In the genomic region with DNA sequence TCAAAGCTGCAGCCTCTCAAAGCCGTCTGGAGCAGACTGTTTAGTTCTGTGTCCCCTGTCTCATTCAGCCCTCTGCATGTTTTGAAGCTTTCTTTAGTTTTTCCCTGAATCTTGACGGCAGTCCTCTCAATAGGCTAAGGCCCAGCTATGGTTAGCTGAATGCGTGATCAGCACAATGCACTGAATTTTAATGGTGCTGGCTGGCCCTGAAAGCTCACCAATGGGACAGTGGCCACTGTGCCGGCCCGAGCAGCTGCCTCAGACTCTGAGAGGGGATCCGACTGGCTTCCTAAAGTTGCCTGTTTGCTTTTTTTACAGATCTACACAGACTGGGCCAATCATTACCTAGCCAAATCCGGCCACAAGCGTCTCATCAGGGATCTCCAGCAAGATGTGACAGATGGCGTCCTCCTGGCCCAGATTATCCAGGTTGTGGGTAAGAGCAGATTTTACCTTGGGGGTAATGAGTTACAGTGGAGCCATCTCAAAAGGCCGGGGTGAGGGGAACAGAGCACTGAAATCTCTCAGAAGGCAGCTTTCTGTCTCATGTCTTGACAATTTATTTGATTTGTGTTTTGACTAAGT, we compare ENCODE assay signal across 29 cellular contexts.
DNase-seq lines count a peak whose midpoint lies in the region; TF ChIP-seq lines count a peak whose summit lies in the region.
"Had no signal": no experiment of that assay in that cellular context is flagged by ENCODE, and none has a peak within 500 bp of the region (broad histone marks: within the 10 kb centered on the region; RNA-seq: fewer than 3 reads in every experiment).

No MANE protein-coding gene starts in this region.

- H3K4ac ChIP-seq in neuronal stem cell (ENCODE audit: low read length) = no peak overlapping the region

- peak overlapping the region; percentile 68 for H2AFZ ChIP-seq in neuronal stem cell (ENCODE audit: low read length)
- H2AFZ ChIP-seq: hepatocyte had no signal

- peak; percentile 49 for DNase-seq in DMS 273 (lab: John Stamatoyannopoulos, UW; ENCODE audit: unreplicated experiment)
- peak; percentile 81 for DNase-seq in WERI-Rb-1
- DNase-seq in endodermal cell = no peak
- DNase-seq in neuronal stem cell (ENCODE audit: low spot score) = no peak
- no peak for DNase-seq in tibial nerve (ENCODE audit: low spot score in 2 of 2)
- no peak for DNase-seq in mesenteric fat pad (ENCODE audit: low spot score)
- no peak for DNase-seq in A172 (ENCODE audit: low spot score)
- DNase-seq in activated T-cell treated with anti-CD3 and anti-CD28 coated beads for 4 hours = no peak
- DNase-seq: activated CD4-positive, alpha-beta T cell treated with anti-CD3 and anti-CD28 coated beads for 4 hours; activated CD8-positive, alpha-beta memory T cell treated with anti-CD3 and anti-CD28 coated beads for 24 hours; activated gamma-delta T cell treated with Interleukin-2 at 50 U/mL for 16 hours; activated naive CD8-positive, alpha-beta T cell treated with anti-CD3 and anti-CD28 coated beads, Interleukin-2, amount 50 U/mL, for 24 hours; activated T-cell treated with anti-CD3 and anti-CD28 coated beads, Interleukin-2, amount 50 U/mL, for 24 hours; AML-193; CD8-positive, alpha-beta T cell; effector memory CD4-positive, alpha-beta T cell; foreskin fibroblast; GF-D8; immature natural killer cell; KG1; mesenchymal stem cell; MG63; NCI-H2029; stimulated activated CD4-positive, alpha-beta T cell treated with anti-CD3 and anti-CD28 coated beads, Interleukin-2, amount 100 ng/mL, for 24 hours; trophoblast cell had no signal

- H2BK5ac ChIP-seq in neuronal stem cell (ENCODE audit: low read length) = no peak overlapping the region

- no peak overlapping the region for H3K4me3 ChIP-seq in WERI-Rb-1 (ENCODE audit: low read depth, low read length)
- H3K4me3 ChIP-seq in endodermal cell (ENCODE audit: low read length) = no peak overlapping the region
- H3K4me3 ChIP-seq in neuronal stem cell (ENCODE audit: low read length in 2 of 2) = no peak overlapping the region
- no peak overlapping the region for H3K4me3 ChIP-seq in tibial nerve
- H3K4me3 ChIP-seq: A549, hepatocyte, MG63, SK-N-MC, smooth muscle cell had no signal

- no peak overlapping the region for H3K14ac ChIP-seq in neuronal stem cell (ENCODE audit: low read length)

- no peak overlapping the region for H2BK12ac ChIP-seq in neuronal stem cell (ENCODE audit: low read length)

- no peak overlapping the region for H3K4me3 Mint-ChIP-seq in endodermal cell
- H3K4me3 Mint-ChIP-seq: activated naive CD8-positive, alpha-beta T cell treated with anti-CD3 and anti-CD28 coated beads, Interleukin-2, amount 50 U/mL, for 24 hours; activated T-cell treated with anti-CD3 and anti-CD28 coated beads, Interleukin-2, amount 50 U/mL, for 24 hours; CD8-positive, alpha-beta T cell; immature natural killer cell had no signal

- H3K4me1 ChIP-seq in endodermal cell (ENCODE audit: control insufficient read depth, insufficient read depth, low read length) (no peaks in the 10 kb centered on the region), neuronal stem cell (ENCODE audit: control insufficient read depth in 2 of 2, insufficient read depth in 1 of 2, low read depth in 1 of 2, low read length in 2 of 2) (peaks cover 14 to 29% of the 10 kb centered on the region in 2 donors), tibial nerve (peaks cover 0 to 9% (median 4%) of the 10 kb centered on the region in 4 donors)

- H3K27me3 Mint-ChIP-seq in endodermal cell (ENCODE audit: insufficient read depth) = no peaks in the 10 kb centered on the region
- H3K27me3 Mint-ChIP-seq: activated naive CD8-positive, alpha-beta T cell treated with anti-CD3 and anti-CD28 coated beads, Interleukin-2, amount 50 U/mL, for 24 hours; activated T-cell treated with anti-CD3 and anti-CD28 coated beads, Interleukin-2, amount 50 U/mL, for 24 hours had no signal

- peaks cover 5% of the 10 kb centered on the region for H3K9me3 Mint-ChIP-seq in endodermal cell
- H3K9me3 Mint-ChIP-seq: activated naive CD8-positive, alpha-beta T cell treated with anti-CD3 and anti-CD28 coated beads, Interleukin-2, amount 50 U/mL, for 24 hours; activated T-cell treated with anti-CD3 and anti-CD28 coated beads, Interleukin-2, amount 50 U/mL, for 24 hours had no signal

- H4K8ac ChIP-seq in neuronal stem cell (ENCODE audit: low read depth, low read length) = no peak overlapping the region

- no peak overlapping the region for H3K23ac ChIP-seq in neuronal stem cell (ENCODE audit: low read depth, low read length, poor library complexity)

- H3K27me3 ChIP-seq in WERI-Rb-1 (ENCODE audit: insufficient read depth, low read depth, severe bottlenecking) (no peaks in the 10 kb centered on the region), endodermal cell (ENCODE audit: control insufficient read depth, insufficient read depth, low read length, poor library complexity, severe bottlenecking) (no peaks in the 10 kb centered on the region), neuronal stem cell (ENCODE audit: control insufficient read depth in 3 of 3, insufficient read depth in 3 of 3, low read depth in 1 of 3, low read length in 3 of 3) (no peaks in the 10 kb centered on the region), tibial nerve (no peaks in the 10 kb centered on the region)
- H3K27me3 ChIP-seq: hepatocyte, MG63 had no signal

- TF ChIP-seq POLR2A in tibial nerve (IDR thresholded peaks at IDR 0.05) = no peak

- H3K36me3 ChIP-seq in WERI-Rb-1 = no peaks in the 10 kb centered on the region
- no peaks in the 10 kb centered on the region for H3K36me3 ChIP-seq in endodermal cell (ENCODE audit: control insufficient read depth, insufficient read depth, low read length)
- H3K36me3 ChIP-seq in neuronal stem cell (replicated peaks in 1 of 2; ENCODE audit: control insufficient read depth in 2 of 2, insufficient read depth in 2 of 2, low read length in 2 of 2) = peaks cover 3 to 25% of the 10 kb centered on the region in 2 donors
- peaks cover 0 to 33% (median 0%) of the 10 kb centered on the region in 3 donors for H3K36me3 ChIP-seq in tibial nerve

- H3K27ac ChIP-seq in WERI-Rb-1 (peak overlapping the region; percentile 32), endodermal cell (ENCODE audit: low read depth, low read length) (peak overlapping the region; percentile 42), neuronal stem cell (replicated peaks; ENCODE audit: low read length) (peak overlapping the region; percentile 57), tibial nerve (no peak overlapping the region)
- H3K27ac ChIP-seq: A549, hepatocyte, SK-N-MC had no signal

- no peak overlapping the region for H3K9ac ChIP-seq in endodermal cell (ENCODE audit: extremely low read depth, low read length, poor library complexity, severe bottlenecking)
- H3K9ac ChIP-seq in neuronal stem cell (ENCODE audit: low read depth, low read length, poor library complexity) = no peak overlapping the region

- H4K91ac ChIP-seq in neuronal stem cell (ENCODE audit: low read depth, low read length, poor library complexity) = no peak overlapping the region

- no peaks in the 10 kb centered on the region for H3K79me1 ChIP-seq in neuronal stem cell (ENCODE audit: low read depth, low read length)

- WGBS in endodermal cell (ENCODE audit: insufficient coverage in 1 of 2, insufficient read length in 1 of 2), 2 experiments = 91 to 94% methylated on average over 9 to 10 of the region's 10 CpGs
- WGBS in neuronal stem cell (ENCODE audit: extremely low coverage in 2 of 2, insufficient read length in 2 of 2, insufficient replicate concordance in 1 of 2), 2 donors = no CpG with 5 or more reads among the region's 10 CpGs
- 62 to 68% methylated on average over 10 of the region's 10 CpGs for WGBS in tibial nerve, 2 donors

- TF ChIP-seq CTCF in WERI-Rb-1 (IDR thresholded peaks at IDR 0.05; ENCODE audit: low read depth, low read length) (no peak), endodermal cell (conservative IDR thresholded peaks at IDR 0.05) (no peak), tibial nerve (IDR thresholded peaks at IDR 0.05) (no peak)

- peaks cover 10% of the 10 kb centered on the region for H3K36me3 Mint-ChIP-seq in endodermal cell (ENCODE audit: low read depth)
- H3K36me3 Mint-ChIP-seq: CD8-positive, alpha-beta T cell; immature natural killer cell had no signal

- H3K4me2 ChIP-seq in neuronal stem cell (ENCODE audit: insufficient read depth, low read length, poor library complexity, severe bottlenecking) = no peak overlapping the region
- H3K4me2 ChIP-seq: A549, hepatocyte, smooth muscle cell had no signal

- H3K4me1 Mint-ChIP-seq in endodermal cell = peaks cover 10% of the 10 kb centered on the region
- H3K4me1 Mint-ChIP-seq: activated naive CD8-positive, alpha-beta T cell treated with anti-CD3 and anti-CD28 coated beads, Interleukin-2, amount 50 U/mL, for 24 hours; immature natural killer cell had no signal

- peak overlapping the region; percentile 39 for H3K18ac ChIP-seq in neuronal stem cell (ENCODE audit: low read length)

- H2BK120ac ChIP-seq in neuronal stem cell (ENCODE audit: low read depth, low read length) = no peak overlapping the region

- no peak overlapping the region for H2AK5ac ChIP-seq in neuronal stem cell (ENCODE audit: low read depth, low read length)

- no peak overlapping the region for H2BK15ac ChIP-seq in neuronal stem cell (ENCODE audit: low read length)

- TF ChIP-seq EP300 in tibial nerve (IDR thresholded peaks at IDR 0.05) = no peak

- peaks cover 4% of the 10 kb centered on the region for H3K9me3 ChIP-seq in WERI-Rb-1 (ENCODE audit: severe bottlenecking)
- peaks cover 8% of the 10 kb centered on the region for H3K9me3 ChIP-seq in endodermal cell (ENCODE audit: control insufficient read depth, low read length)
- peaks cover 5 to 13% of the 10 kb centered on the region in 2 donors for H3K9me3 ChIP-seq in neuronal stem cell (replicated peaks in 1 of 2; ENCODE audit: control insufficient read depth in 2 of 2, insufficient read depth in 1 of 2, low read depth in 1 of 2, low read length in 2 of 2)
- H3K9me3 ChIP-seq in tibial nerve = peaks cover 0 to 5% (median 0%) of the 10 kb centered on the region in 4 donors
- H3K9me3 ChIP-seq: A549, MG63 had no signal

- no peak overlapping the region for H3K27ac Mint-ChIP-seq in endodermal cell
- H3K27ac Mint-ChIP-seq: activated naive CD8-positive, alpha-beta T cell treated with anti-CD3 and anti-CD28 coated beads, Interleukin-2, amount 50 U/mL, for 24 hours; activated T-cell treated with anti-CD3 and anti-CD28 coated beads, Interleukin-2, amount 50 U/mL, for 24 hours; CD8-positive, alpha-beta T cell; immature natural killer cell had no signal

Comparison
In these comparisons a context has a peak if more than half of its experiments do, and no peak if none do; other contexts are left out.
1. DNase-seq: peak in DMS 273 (single experiment) and WERI-Rb-1 (single experiment); none in endodermal cell (single experiment), neuronal stem cell (single experiment), tibial nerve (0 of 2), mesenteric fat pad (single experiment), A172 (single experiment) and activated T-cell treated with anti-CD3 and anti-CD28 coated beads for 4 hours (single experiment).
2. H3K27ac ChIP-seq: peak in WERI-Rb-1 (single experiment), endodermal cell (single experiment) and neuronal stem cell (single experiment); none in tibial nerve (0 of 4).